ENCODE assay signal across 12 cellular contexts in genomic region chr9:79731483-79731882, GRCh38.
A peak's percentile ranks its signal among the peaks of the same experiment; 100 is the strongest.
DNase-seq lines count a peak whose midpoint lies in the region; ATAC-seq and TF ChIP-seq lines count a peak whose summit lies in the region.
"Had no signal": no experiment of that assay in that cellular context is flagged by ENCODE, and none has a peak within 500 bp of the region (broad histone marks: within the 10 kb centered on the region; RNA-seq: fewer than 3 reads in every experiment).

No MANE protein-coding gene starts in this region.

- peak; percentile 69 for DNase-seq in epithelial cell of esophagus (ENCODE audit: low read depth)
- DNase-seq in occipital lobe (lab: John Stamatoyannopoulos, UW): no peak
- DNase-seq in activated T-helper 1 cell treated with anti-CD3 and anti-CD28 coated beads, Interleukin-12 subunit alpha, Interleukin-12 subunit beta, Interleukin-2, Interleukin-4 antibody, amounts not matched to agents 30 ng/mL and 10 ng/mL and 1 ng/mL, durations not matched to agents 14 hours and 24 hours and 36 hours (ENCODE audit: low spot score): no peak
- DNase-seq in NCI-H774 (lab: John Stamatoyannopoulos, UW): no peak
- DNase-seq: adrenal gland, NCI-H1694 treated with DMSO at 0.1 percent for 48 hours, T-helper 17 cell had no signal

- ATAC-seq in GM18508 (IDR thresholded peaks at IDR 0.05; ENCODE audit: insufficient read depth, unreplicated experiment) (peak; percentile 66), GM21360 (IDR thresholded peaks at IDR 0.05; ENCODE audit: unreplicated experiment) (peak; percentile 74), HG03139 (IDR thresholded peaks at IDR 0.05; ENCODE audit: unreplicated experiment) (peak; percentile 71), HG02571 (IDR thresholded peaks at IDR 0.05; ENCODE audit: unreplicated experiment) (no peak)
- ATAC-seq: T-helper 17 cell had no signal

- H3K4me3 Mint-ChIP-seq in activated T-helper 1 cell treated with anti-CD3 and anti-CD28 coated beads, Interleukin-12 subunit alpha, Interleukin-12 subunit beta, Interleukin-2, Interleukin-4 antibody, amounts not matched to agents 30 ng/mL and 10 ng/mL and 1 ng/mL, durations not matched to agents 14 hours and 24 hours and 36 hours: no peak overlapping the region
- H3K4me3 Mint-ChIP-seq: T-helper 17 cell had no signal

- H3K27ac Mint-ChIP-seq in activated T-helper 1 cell treated with anti-CD3 and anti-CD28 coated beads, Interleukin-12 subunit alpha, Interleukin-12 subunit beta, Interleukin-2, Interleukin-4 antibody, amounts not matched to agents 30 ng/mL and 10 ng/mL and 1 ng/mL, durations not matched to agents 14 hours and 24 hours and 36 hours: no peak overlapping the region
- H3K27ac Mint-ChIP-seq: T-helper 17 cell had no signal

- peaks cover 1% of the 10 kb centered on the region for H3K27me3 Mint-ChIP-seq in activated T-helper 1 cell treated with anti-CD3 and anti-CD28 coated beads, Interleukin-12 subunit alpha, Interleukin-12 subunit beta, Interleukin-2, Interleukin-4 antibody, amounts not matched to agents 30 ng/mL and 10 ng/mL and 1 ng/mL, durations not matched to agents 14 hours and 24 hours and 36 hours (ENCODE audit: insufficient read depth)
- H3K27me3 Mint-ChIP-seq: T-helper 17 cell had no signal

- H3K4me3 ChIP-seq in epithelial cell of esophagus (ENCODE audit: low read length): no peak overlapping the region
- H3K4me3 ChIP-seq: adrenal gland, tibial nerve had no signal

- peaks cover 5% of the 10 kb centered on the region for H3K36me3 Mint-ChIP-seq in activated T-helper 1 cell treated with anti-CD3 and anti-CD28 coated beads, Interleukin-12 subunit alpha, Interleukin-12 subunit beta, Interleukin-2, Interleukin-4 antibody, amounts not matched to agents 30 ng/mL and 10 ng/mL and 1 ng/mL, durations not matched to agents 14 hours and 24 hours and 36 hours (ENCODE audit: low read depth)

- intact Hi-C loops in activated T-helper 1 cell treated with anti-CD3 and anti-CD28 coated beads, Interleukin-12 subunit alpha, Interleukin-12 subunit beta, Interleukin-2, Interleukin-4 antibody, amounts not matched to agents 30 ng/mL and 10 ng/mL and 1 ng/mL, durations not matched to agents 14 hours and 24 hours and 36 hours (cut with micrococcal nuclease): no loop called here

- H3K9me3 Mint-ChIP-seq in activated T-helper 1 cell treated with anti-CD3 and anti-CD28 coated beads, Interleukin-12 subunit alpha, Interleukin-12 subunit beta, Interleukin-2, Interleukin-4 antibody, amounts not matched to agents 30 ng/mL and 10 ng/mL and 1 ng/mL, durations not matched to agents 14 hours and 24 hours and 36 hours: peaks cover 18% of the 10 kb centered on the region

- no peaks in the 10 kb centered on the region for H3K4me1 Mint-ChIP-seq in activated T-helper 1 cell treated with anti-CD3 and anti-CD28 coated beads, Interleukin-12 subunit alpha, Interleukin-12 subunit beta, Interleukin-2, Interleukin-4 antibody, amounts not matched to agents 30 ng/mL and 10 ng/mL and 1 ng/mL, durations not matched to agents 14 hours and 24 hours and 36 hours (ENCODE audit: low read depth)

- no peak for TF ChIP-seq CTCF in epithelial cell of esophagus (IDR thresholded peaks at IDR 0.05; ENCODE audit: insufficient read depth, low read depth, low read length, missing control alignments)
